8 cellular contexts compared by ENCODE assay signal in the genomic region with DNA sequence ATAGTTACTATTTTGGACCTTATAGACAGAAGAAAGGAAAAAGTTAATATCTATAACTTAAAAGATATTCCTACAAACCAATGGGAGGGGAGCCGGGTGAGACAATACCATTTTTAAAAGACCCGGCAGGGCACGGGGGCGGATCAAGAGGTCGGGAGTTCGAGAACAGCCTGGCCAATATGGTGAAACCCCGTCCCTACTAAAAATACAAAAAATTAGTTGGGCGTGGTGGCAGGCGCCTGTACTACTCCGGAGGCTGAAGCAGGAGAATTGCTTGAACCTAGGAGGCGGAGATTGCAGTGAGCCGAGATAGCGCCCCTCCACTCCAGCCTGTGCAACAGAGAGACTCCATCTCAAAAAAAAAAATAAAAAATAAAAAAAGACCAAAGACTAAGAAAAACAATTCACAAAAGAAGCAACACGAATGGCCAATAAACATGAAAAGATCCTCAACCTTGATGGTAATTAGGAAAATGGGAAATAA. TPM values are rescaled to one million over a fixed set of nuclear protein-coding genes. Genes with fewer than 3 reads are reported as not detected.
DNase-seq lines count a peak whose midpoint lies in the region; ATAC-seq and TF ChIP-seq lines count a peak whose summit lies in the region.

No MANE protein-coding gene starts in this region.

- H3K27me3 Mint-ChIP-seq in CD4-positive, alpha-beta T cell: peaks cover 40% of the 10 kb centered on the region

- intact Hi-C loops in CD4-positive, alpha-beta T cell (cut with DNase I, micrococcal nuclease): loop anchor here (5.0 to 10.0 kb wide), 3 partner anchors 75 to 822 kb away; a partner anchor contains a TSS
- intact Hi-C loops in ascending aorta (cut with DNase I): loop anchor here (5.0 to 10.0 kb wide), 5 partner anchors 75 to 812 kb away; a partner anchor contains a TSS

- H3K27ac Mint-ChIP-seq in CD4-positive, alpha-beta T cell: peak overlapping the region; percentile 98

- peak overlapping the region; percentile 80 for H3K9ac ChIP-seq in muscle layer of colon (ENCODE audit: low read length)

- DNase-seq in CD4-positive, alpha-beta T cell: no peak
- DNase-seq in LoVo (ENCODE audit: low spot score) (peak; percentile 4), ascending aorta (ENCODE audit: low spot score in 2 of 2) (no peak)
- DNase-seq in activated CD4-positive, CD25-positive, alpha-beta regulatory T cell (lab: John Stamatoyannopoulos, UW): no peak

- H3K27ac ChIP-seq in CD4-positive, alpha-beta T cell (ENCODE audit: low read depth, low read length): no peak overlapping the region
- H3K27ac ChIP-seq in ascending aorta (peak overlapping the region; percentile 87 to 91), muscle layer of colon (ENCODE audit: low read depth, low read length) (peak overlapping the region; percentile 52)

- POLR2A ChIA-PET in CD4-positive, alpha-beta T cell (lab: Charles Lee): interaction anchor here (1.1 kb wide), 1 partner anchor 74 kb away, joined by 8 read pairs; no protein-coding TSS in a partner anchor

- no peaks in the 10 kb centered on the region for H3K9me3 ChIP-seq in CD4-positive, alpha-beta T cell (ENCODE audit: control insufficient read depth, low read length)
- H3K9me3 ChIP-seq in ascending aorta (no peaks in the 10 kb centered on the region), muscle layer of colon (ENCODE audit: low read length) (no peaks in the 10 kb centered on the region)

- H3K36me3 Mint-ChIP-seq in CD4-positive, alpha-beta T cell (ENCODE audit: low read depth): peaks cover 12% of the 10 kb centered on the region

- no peak for ATAC-seq in CD4-positive, alpha-beta T cell (ENCODE audit: poor library complexity)
- ATAC-seq in GM18861 (IDR thresholded peaks at IDR 0.05; ENCODE audit: unreplicated experiment) (no peak), HG02623 (IDR thresholded peaks at IDR 0.05; ENCODE audit: unreplicated experiment) (no peak), GM21423 (IDR thresholded peaks at IDR 0.05; ENCODE audit: unreplicated experiment) (no peak)

- CTCF ChIA-PET in CD4-positive, alpha-beta T cell (lab: Charles Lee): interaction anchor here (0.7 to 1.0 kb wide), 2 partner anchors 9 to 78 kb away, joined by 3 read pairs; no protein-coding TSS in a partner anchor

- H3K9me3 Mint-ChIP-seq in CD4-positive, alpha-beta T cell: no peaks in the 10 kb centered on the region

- H3K4me1 ChIP-seq in ascending aorta: peaks cover 3 to 19% of the 10 kb centered on the region in 2 donors
- H3K4me1 ChIP-seq in muscle layer of colon (ENCODE audit: insufficient read depth, low read length): peaks cover 16% of the 10 kb centered on the region

- peaks cover 42% of the 10 kb centered on the region for H3K4me1 Mint-ChIP-seq in CD4-positive, alpha-beta T cell (ENCODE audit: low read depth)

- H3K27me3 ChIP-seq in CD4-positive, alpha-beta T cell (ENCODE audit: control insufficient read depth, insufficient read depth, low read length): peaks cover 18% of the 10 kb centered on the region
- H3K27me3 ChIP-seq in ascending aorta (no peaks in the 10 kb centered on the region), muscle layer of colon (ENCODE audit: control insufficient read depth in 1 of 2, insufficient read depth in 2 of 2, low read length in 2 of 2) (no peaks in the 10 kb centered on the region)

- H3K4me3 ChIP-seq in ascending aorta (peak overlapping the region; percentile 88 to 90), muscle layer of colon (ENCODE audit: low read depth in 1 of 2, low read length in 2 of 2) (peak overlapping the region; percentile 41 to 88)

- peak overlapping the region; percentile 99 for H3K4me3 Mint-ChIP-seq in CD4-positive, alpha-beta T cell

- TF ChIP-seq CTCF in CD4-positive, alpha-beta T cell (IDR thresholded peaks at IDR 0.05): no peak
- TF ChIP-seq CTCF in ascending aorta (IDR thresholded peaks at IDR 0.05): no peak

- H3K36me3 ChIP-seq in ascending aorta: no peaks in the 10 kb centered on the region
- no peaks in the 10 kb centered on the region for H3K36me3 ChIP-seq in muscle layer of colon (ENCODE audit: insufficient read depth, low read length)

RNA-seq across cellular contexts. Expression of a gene that starts 1.2 kb away (rescaled TPM):
- 10 to 100 TPM; 34.0 to 35.3 TPM for total RNA-seq in CD4-positive, alpha-beta T cell
- 54.0 TPM for total RNA-seq in ascending aorta
